ENCODE assay signal across 7 cellular contexts in the genomic region with DNA sequence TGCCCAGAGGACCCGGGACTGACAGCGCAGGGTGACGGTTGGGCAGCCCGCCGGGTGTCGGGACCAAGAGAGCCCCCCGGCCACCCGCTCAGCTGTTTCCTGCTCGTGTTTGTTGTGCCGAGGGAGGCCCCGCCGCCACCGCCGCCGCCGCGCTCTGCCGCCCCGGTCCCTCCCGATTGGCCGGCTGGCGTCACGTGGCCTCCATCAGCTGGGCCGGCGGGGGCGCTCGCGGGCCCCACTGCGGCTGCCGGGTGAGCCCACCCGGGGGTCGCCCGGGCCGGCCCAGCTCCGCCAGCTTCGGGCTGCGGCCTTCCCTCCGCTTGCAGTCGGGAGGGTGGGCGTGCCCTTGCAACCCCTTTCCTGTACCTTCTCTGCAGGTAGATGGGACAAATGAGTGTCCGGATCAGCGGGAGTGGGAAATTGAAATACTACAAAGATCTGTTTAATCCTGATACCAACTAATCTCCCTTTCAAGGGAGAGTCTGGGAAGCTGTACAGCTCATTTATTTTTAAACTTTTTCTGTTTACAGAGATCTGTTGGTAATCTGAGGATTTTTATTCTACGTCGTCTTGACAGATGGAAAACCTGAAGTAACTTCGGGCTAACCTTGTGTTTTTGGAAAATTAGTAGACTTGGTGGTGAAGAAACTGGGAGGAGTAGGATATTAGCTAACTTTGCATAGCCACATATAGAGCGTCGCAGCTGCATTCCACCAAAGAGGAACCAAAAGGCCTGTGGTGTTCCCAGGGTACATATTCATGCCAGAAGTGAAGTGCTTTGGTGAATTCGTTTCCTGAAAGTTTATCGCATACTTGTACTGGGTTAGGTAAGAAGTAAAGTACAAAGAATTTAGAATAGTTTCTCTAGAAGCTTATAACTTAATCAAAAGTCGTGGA. TPM values are rescaled to one million over a fixed set of nuclear protein-coding genes. Genes with fewer than 3 reads are reported as not detected.
DNase-seq lines count a peak whose midpoint lies in the region; ATAC-seq and TF ChIP-seq lines count a peak whose summit lies in the region.

No MANE protein-coding gene starts in this region.

- WGBS in liver: 8% methylated on average over 50 of the region's 50 CpGs

- H3K27ac ChIP-seq in liver (ENCODE audit: low read depth in 1 of 2, low read length in 2 of 2): peak overlapping the region; percentile 88 to 93

- no peaks in the 10 kb centered on the region for H3K27me3 ChIP-seq in liver (ENCODE audit: control insufficient read depth in 4 of 4, insufficient read depth in 4 of 4, low read length in 3 of 4)

- H3K4me1 ChIP-seq in liver (ENCODE audit: control insufficient read depth in 4 of 4, insufficient read depth in 4 of 4, low read length in 3 of 4): peaks cover 6 to 30% (median 20%) of the 10 kb centered on the region in 4 donors

- TF ChIP-seq CTCF in GM12874 (IDR thresholded peaks at IDR 0.05; ENCODE audit: insufficient read depth, low read depth, low read length) (peak; percentile 45), liver (IDR thresholded peaks at IDR 0.05; ENCODE audit: low read depth, low read length, missing input control) (peak; percentile 28)

- peaks cover 38% of the 10 kb centered on the region for H3K4me1 Mint-ChIP-seq in dendritic cell treated with granulocyte-macrophage colony-stimulating factor and Interleukin-4, amounts not matched to agents 40 ng/mL and 50 ng/mL, for 4 days (ENCODE audit: low read depth)

- peak overlapping the region; percentile 61 to 80 (median 79) for H3K4me3 ChIP-seq in liver (ENCODE audit: low read depth in 1 of 3, low read length in 3 of 3)

- ATAC-seq in HG02840 (IDR thresholded peaks at IDR 0.05; ENCODE audit: low FRiP score, unreplicated experiment): peak; percentile 24

- H3K9me3 ChIP-seq in liver (ENCODE audit: control insufficient read depth in 4 of 4, low read length in 3 of 4): no peaks in the 10 kb centered on the region

- peaks cover 0 to 6% (median 2%) of the 10 kb centered on the region in 4 donors for H3K36me3 ChIP-seq in liver (ENCODE audit: control insufficient read depth in 4 of 4, insufficient read depth in 3 of 4, low read depth in 1 of 4, low read length in 3 of 4)

- peak overlapping the region; percentile 4 to 14 for H3K9ac ChIP-seq in liver (ENCODE audit: low read depth in 1 of 2, low read length in 2 of 2)

- H3K4me3 Mint-ChIP-seq in dendritic cell treated with granulocyte-macrophage colony-stimulating factor and Interleukin-4, amounts not matched to agents 40 ng/mL and 50 ng/mL, for 4 days: peak overlapping the region; percentile 74

- H3K27ac Mint-ChIP-seq in dendritic cell treated with granulocyte-macrophage colony-stimulating factor and Interleukin-4, amounts not matched to agents 40 ng/mL and 50 ng/mL, for 4 days: peak overlapping the region; percentile 93

- TF ChIP-seq RAD21 in liver (IDR thresholded peaks at IDR 0.05): no peak

- H3K27me3 Mint-ChIP-seq in dendritic cell treated with granulocyte-macrophage colony-stimulating factor and Interleukin-4, amounts not matched to agents 40 ng/mL and 50 ng/mL, for 4 days: no peaks in the 10 kb centered on the region

- intact Hi-C loops in dendritic cell treated with granulocyte-macrophage colony-stimulating factor and Interleukin-4, amounts not matched to agents 40 ng/mL and 50 ng/mL, for 4 days (cut with micrococcal nuclease): no loop called here

- no peaks in the 10 kb centered on the region for H3K9me3 Mint-ChIP-seq in dendritic cell treated with granulocyte-macrophage colony-stimulating factor and Interleukin-4, amounts not matched to agents 40 ng/mL and 50 ng/mL, for 4 days

- DNase-seq in NCI-H2227 (lab: John Stamatoyannopoulos, UW; ENCODE audit: unreplicated experiment): peak; percentile 87
- DNase-seq in activated CD4-positive, alpha-beta T cell treated with anti-CD3 and anti-CD28 coated beads, Interleukin-2, amount 50 U/mL, for 1 hour: peak; percentile 68
- peak; percentile 79 for DNase-seq in stimulated activated CD4-positive, alpha-beta T cell treated with anti-CD3 and anti-CD28 coated beads, Interleukin-4, amount 100 ng/mL, for 24 hours

- peaks cover 49% of the 10 kb centered on the region for H3K36me3 Mint-ChIP-seq in dendritic cell treated with granulocyte-macrophage colony-stimulating factor and Interleukin-4, amounts not matched to agents 40 ng/mL and 50 ng/mL, for 4 days (ENCODE audit: low read depth)

TF ChIP-seq in liver, 16 proteins besides CTCF, POLR2A, EP300 and RAD21:
- no peak for TF ChIP-seq HNF4G (IDR thresholded peaks at IDR 0.05)
- TF ChIP-seq TAF1 (conservative IDR thresholded peaks at IDR 0.05): no peak
- no peak for TF ChIP-seq JUND (IDR thresholded peaks at IDR 0.05)
- no peak for TF ChIP-seq NR2F2 (IDR thresholded peaks at IDR 0.05)

RNA-seq across cellular contexts. Expression of gene YPEL5, which starts 1.2 kb away (rescaled TPM):
- 10 to 100 TPM; 28.4 to 62.8 TPM for total RNA-seq in liver
- 10 to 100 TPM; 20.4 to 44.7 TPM for polyA plus RNA-seq in liver

Comparison
In these comparisons a context has a peak if more than half of its experiments do, and no peak if none do; other contexts are left out.
1. Peak in every context shown above with its lines: DNase-seq, ATAC-seq, H3K4me3 ChIP-seq and H3K27ac ChIP-seq.